ENCODE assay signal across 36 cellular contexts in genomic region chr2:3675687-3676086, GRCh38. TPM values are rescaled to one million over a fixed set of nuclear protein-coding genes. Genes with fewer than 3 reads are reported as not detected.
A peak's percentile ranks its signal among the peaks of the same experiment; 100 is the strongest.
DNase-seq lines count a peak whose midpoint lies in the region; ATAC-seq and TF ChIP-seq lines count a peak whose summit lies in the region.
"Had no signal": no experiment of that assay in that cellular context is flagged by ENCODE, and none has a peak within 500 bp of the region (broad histone marks: within the 10 kb centered on the region; RNA-seq: fewer than 3 reads in every experiment).

No MANE protein-coding gene starts in this region.

- H3K4me1 ChIP-seq in esophagus muscularis mucosa (no peaks in the 10 kb centered on the region), upper lobe of right lung (no peaks in the 10 kb centered on the region)
- H3K4me1 ChIP-seq: A549, BE2C, Caco-2 had no signal

- H3K27ac Mint-ChIP-seq in type B pancreatic cell = no peak overlapping the region
- H3K27ac Mint-ChIP-seq: B cell; CD14-positive monocyte; CD4-positive, alpha-beta memory T cell; CD4-positive, alpha-beta T cell; CD4-positive, CD25-positive, alpha-beta regulatory T cell; CD8-positive, alpha-beta T cell had no signal

- DNase-seq in esophagus muscularis mucosa (ENCODE audit: extremely low spot score) (peak; percentile 90), type B pancreatic cell (ENCODE audit: extremely low spot score, unreplicated experiment) (peak; percentile 18), upper lobe of right lung (peak; percentile 19), amygdala (lab: John Stamatoyannopoulos, UW) (no peak), NOMO-1 (lab: John Stamatoyannopoulos, UW; ENCODE audit: unreplicated experiment in 2 of 2) (no peak)
- no peak for DNase-seq in activated CD4-positive, alpha-beta T cell treated with anti-CD3 and anti-CD28 coated beads for 1 hour
- DNase-seq: 8988T; ACHN; AML-193; BE2C; C1 segment of cervical spinal cord; Caco-2; Calu3; CD4-positive, alpha-beta memory T cell; CD4-positive, alpha-beta T cell; CD4-positive, CD25-positive, alpha-beta regulatory T cell; CD8-positive, alpha-beta memory T cell; CD8-positive, alpha-beta T cell; COR-L47; DMS 273 treated with DMSO at 0.1 percent for 48 hours; DMS153; DMS53; DMS79; DMS79 treated with DMSO at 0.1 percent for 48 hours; DND-41; EL had no signal

- no peak overlapping the region for H3K4me3 Mint-ChIP-seq in type B pancreatic cell
- H3K4me3 Mint-ChIP-seq: B cell; CD14-positive monocyte; CD4-positive, alpha-beta memory T cell; CD4-positive, alpha-beta T cell; CD4-positive, CD25-positive, alpha-beta regulatory T cell; CD8-positive, alpha-beta memory T cell; CD8-positive, alpha-beta T cell had no signal

- TF ChIP-seq CTCF in esophagus muscularis mucosa (IDR thresholded peaks at IDR 0.05) (no peak), type B pancreatic cell (conservative IDR thresholded peaks at IDR 0.05) (no peak), upper lobe of right lung (IDR thresholded peaks at IDR 0.05) (no peak)

- H3K36me3 Mint-ChIP-seq in type B pancreatic cell = no peaks in the 10 kb centered on the region
- H3K36me3 Mint-ChIP-seq: CD14-positive monocyte; CD4-positive, alpha-beta memory T cell; CD4-positive, CD25-positive, alpha-beta regulatory T cell; CD8-positive, alpha-beta memory T cell; CD8-positive, alpha-beta T cell had no signal

- H3K4me3 ChIP-seq in esophagus muscularis mucosa = no peak overlapping the region
- H3K4me3 ChIP-seq in upper lobe of right lung = no peak overlapping the region
- H3K4me3 ChIP-seq: A549; BLaER1; BLaER1 treated with 17β-estradiol and CSF1 and Interleukin-3, amounts not matched to agents 10 nM and 100 nM had no signal

- 90% methylated on average over 4 of the region's 4 CpGs for WGBS in esophagus muscularis mucosa

- H3K36me3 ChIP-seq in esophagus muscularis mucosa (no peaks in the 10 kb centered on the region), upper lobe of right lung (no peaks in the 10 kb centered on the region)
- H3K36me3 ChIP-seq: BE2C; BLaER1; BLaER1 treated with 17β-estradiol and CSF1 and Interleukin-3, amounts not matched to agents 10 nM and 100 nM had no signal

- no peaks in the 10 kb centered on the region for H3K9me3 Mint-ChIP-seq in type B pancreatic cell
- H3K9me3 Mint-ChIP-seq: CD4-positive, alpha-beta memory T cell; CD4-positive, alpha-beta T cell; CD8-positive, alpha-beta T cell had no signal

- no peaks in the 10 kb centered on the region for H3K9me3 ChIP-seq in esophagus muscularis mucosa
- no peaks in the 10 kb centered on the region for H3K9me3 ChIP-seq in upper lobe of right lung
- H3K9me3 ChIP-seq: A549, BE2C, BLaER1, Caco-2 had no signal

- TF ChIP-seq POLR2A in esophagus muscularis mucosa (IDR thresholded peaks at IDR 0.05; ENCODE audit: low read depth) = no peak

- ATAC-seq in upper lobe of right lung = no peak
- ATAC-seq: A549; CD8-positive, alpha-beta T cell had no signal

- peaks cover 12% of the 10 kb centered on the region for H3K27me3 Mint-ChIP-seq in type B pancreatic cell
- H3K27me3 Mint-ChIP-seq: CD4-positive, alpha-beta T cell had no signal

- H3K27ac ChIP-seq in esophagus muscularis mucosa (replicated peaks in 1 of 4) = no peak overlapping the region
- H3K27ac ChIP-seq in upper lobe of right lung = no peak overlapping the region
- H3K27ac ChIP-seq: 22Rv1; A549; BLaER1; BLaER1 treated with 17β-estradiol and CSF1 and Interleukin-3, amounts not matched to agents 10 nM and 100 nM; C4-2B had no signal

- no peaks in the 10 kb centered on the region for H3K4me1 Mint-ChIP-seq in type B pancreatic cell (ENCODE audit: unreplicated experiment)
- H3K4me1 Mint-ChIP-seq: B cell; CD14-positive monocyte; CD4-positive, alpha-beta memory T cell; CD4-positive, CD25-positive, alpha-beta regulatory T cell; CD8-positive, alpha-beta memory T cell had no signal

- H3K27me3 ChIP-seq in esophagus muscularis mucosa = no peaks in the 10 kb centered on the region
- no peaks in the 10 kb centered on the region for H3K27me3 ChIP-seq in upper lobe of right lung
- H3K27me3 ChIP-seq: BE2C; BLaER1; BLaER1 treated with 17β-estradiol and CSF1 and Interleukin-3, amounts not matched to agents 10 nM and 100 nM had no signal

- no peak for TF ChIP-seq EP300 in esophagus muscularis mucosa (IDR thresholded peaks at IDR 0.05)

- intact Hi-C loops in esophagus muscularis mucosa (cut with DNase I) (no loop called here), upper lobe of right lung (cut with DNase I) (no loop called here)

RNA-seq across cellular contexts. Expression of gene ALLC, which starts 17.7 kb away (rescaled TPM):
- not detected for total RNA-seq in esophagus muscularis mucosa
- total RNA-seq in type B pancreatic cell (ENCODE audit: low replicate concordance) = not detected in 2 replicates
- total RNA-seq in upper lobe of right lung = not detected
- total RNA-seq: A172; A673; B cell; Caco-2; Calu3; CD4-positive, alpha-beta memory T cell; CD4-positive, alpha-beta T cell; CD4-positive, CD25-positive, alpha-beta regulatory T cell; CD8-positive, alpha-beta memory T cell; CD8-positive, alpha-beta T cell had no signal

RNA-seq across cellular contexts. Expression of gene DCDC2C, which starts 27.7 kb away (rescaled TPM):
- total RNA-seq in esophagus muscularis mucosa (under 1 TPM in 1 of 4 donors, not detected in 3; 0.83 TPM), type B pancreatic cell (ENCODE audit: low replicate concordance) (not detected in 2 replicates), upper lobe of right lung (not detected)
- total RNA-seq: A172; B cell; Caco-2; Calu3; CD4-positive, alpha-beta memory T cell; CD4-positive, alpha-beta T cell; CD4-positive, CD25-positive, alpha-beta regulatory T cell; CD8-positive, alpha-beta memory T cell; CD8-positive, alpha-beta T cell; Daoy had no signal

Comparison
In these comparisons a context has a peak if more than half of its experiments do, and no peak if none do; other contexts are left out.
1. DNase-seq: peak in esophagus muscularis mucosa (single experiment), type B pancreatic cell (single experiment) and upper lobe of right lung (single experiment); none in activated CD4-positive, alpha-beta T cell treated with anti-CD3 and anti-CD28 coated beads for 1 hour (single experiment), amygdala (0 of 56) and NOMO-1 (0 of 2).